Comparison of ENCODE assay signal across 2 cellular contexts in the genomic region with DNA sequence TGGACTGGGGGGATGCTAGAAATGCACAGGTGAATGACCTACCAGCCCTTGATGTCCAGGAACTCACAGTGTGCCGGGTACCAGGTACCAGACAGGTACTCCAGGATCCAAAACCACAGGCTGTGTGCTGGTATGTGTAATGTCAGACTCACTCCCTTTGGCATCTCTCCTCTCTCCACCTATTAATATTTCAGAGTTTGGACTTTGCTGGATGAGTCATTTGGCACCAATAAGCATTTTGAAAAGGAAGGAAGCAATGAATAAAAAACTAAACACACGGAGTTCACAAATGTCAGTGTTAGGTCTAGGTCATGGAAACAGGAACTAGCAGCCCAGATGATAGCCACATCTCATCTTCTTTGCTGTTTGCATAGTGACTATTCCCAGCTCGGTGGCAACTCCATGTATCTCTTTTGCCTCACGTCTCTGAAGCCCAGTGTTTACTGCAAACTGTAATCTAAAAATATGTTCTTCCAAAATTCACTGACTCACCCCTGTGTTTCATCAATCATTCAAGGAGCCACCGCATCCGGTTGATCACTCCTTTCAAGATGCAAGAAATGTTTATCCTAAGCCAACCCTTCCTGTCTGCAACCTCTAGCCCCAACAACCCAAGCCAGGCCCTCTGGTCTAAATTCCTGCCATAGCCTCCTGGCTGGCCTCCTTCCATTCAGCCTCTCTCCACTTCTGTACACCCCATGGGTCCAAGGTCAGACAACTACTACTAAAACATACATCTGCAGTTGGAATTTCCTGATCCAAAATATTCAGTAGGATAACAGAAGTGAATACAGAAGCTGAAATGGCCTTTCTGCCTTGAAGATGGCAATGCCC.
TF ChIP-seq lines count a peak whose summit lies in the region.

No MANE protein-coding gene starts in this region.

TF ChIP-seq in K562, 482 proteins besides CTCF, POLR2A, EP300 and RAD21 (continues in another document):
- TF ChIP-seq FIP1L1 (IDR thresholded peaks at IDR 0.05; ENCODE audit: low read depth, low read length, poor library complexity, severe bottlenecking) (no peak), CREB1 (IDR thresholded peaks at IDR 0.05) (0 out of 2 replicates have a peak, but pooled peaks have one; percentile 11), CREB1 (CRISPR knock-in tag; IDR thresholded peaks at IDR 0.05) (0 out of 2 replicates have a peak, but pooled peaks have one; percentile 24), ARID1B (IDR thresholded peaks at IDR 0.05) (peak; percentile 90), ZNF212 (CRISPR knock-in tag; IDR thresholded peaks at IDR 0.05) (no peak), TAF1 (IDR thresholded peaks at IDR 0.05; ENCODE audit: control insufficient read depth, extremely low read depth, insufficient read depth, low read length, severe bottlenecking) (peak; percentile 26), MAFK (IDR thresholded peaks at IDR 0.05; ENCODE audit: low read length) (peak; percentile 53; the same call in 1 of the 2 replicates), HDAC2 (IDR thresholded peaks at IDR 0.05) (peak; percentile 72; the same call in 1 of the 2 replicates), IFI16 (CRISPR knock-in tag; IDR thresholded peaks at IDR 0.05) (no peak), SMARCC2 (IDR thresholded peaks at IDR 0.05; ENCODE audit: low read depth) (peak; percentile 62), EP400 (IDR thresholded peaks at IDR 0.05) (peak; percentile 41; the same call in 1 of the 2 replicates), TAL1 (IDR thresholded peaks at IDR 0.05) (peak; percentile 54), NFE2 (IDR thresholded peaks at IDR 0.05; ENCODE audit: low read depth) (peak; percentile 88), ZNF699 (CRISPR knock-in tag; IDR thresholded peaks at IDR 0.05; ENCODE audit: insufficient replicate concordance) (no peak), HMBOX1 (IDR thresholded peaks at IDR 0.05) (peak; percentile 71), STAT5A (IDR thresholded peaks at IDR 0.05; ENCODE audit: borderline replicate concordance, low read length) (peak; percentile 29; the same call in 1 of the 2 replicates), MEIS2 (IDR thresholded peaks at IDR 0.05; ENCODE audit: partially characterized antibody) (peak; percentile 96)
- TF ChIP-seq, protein P1, sequence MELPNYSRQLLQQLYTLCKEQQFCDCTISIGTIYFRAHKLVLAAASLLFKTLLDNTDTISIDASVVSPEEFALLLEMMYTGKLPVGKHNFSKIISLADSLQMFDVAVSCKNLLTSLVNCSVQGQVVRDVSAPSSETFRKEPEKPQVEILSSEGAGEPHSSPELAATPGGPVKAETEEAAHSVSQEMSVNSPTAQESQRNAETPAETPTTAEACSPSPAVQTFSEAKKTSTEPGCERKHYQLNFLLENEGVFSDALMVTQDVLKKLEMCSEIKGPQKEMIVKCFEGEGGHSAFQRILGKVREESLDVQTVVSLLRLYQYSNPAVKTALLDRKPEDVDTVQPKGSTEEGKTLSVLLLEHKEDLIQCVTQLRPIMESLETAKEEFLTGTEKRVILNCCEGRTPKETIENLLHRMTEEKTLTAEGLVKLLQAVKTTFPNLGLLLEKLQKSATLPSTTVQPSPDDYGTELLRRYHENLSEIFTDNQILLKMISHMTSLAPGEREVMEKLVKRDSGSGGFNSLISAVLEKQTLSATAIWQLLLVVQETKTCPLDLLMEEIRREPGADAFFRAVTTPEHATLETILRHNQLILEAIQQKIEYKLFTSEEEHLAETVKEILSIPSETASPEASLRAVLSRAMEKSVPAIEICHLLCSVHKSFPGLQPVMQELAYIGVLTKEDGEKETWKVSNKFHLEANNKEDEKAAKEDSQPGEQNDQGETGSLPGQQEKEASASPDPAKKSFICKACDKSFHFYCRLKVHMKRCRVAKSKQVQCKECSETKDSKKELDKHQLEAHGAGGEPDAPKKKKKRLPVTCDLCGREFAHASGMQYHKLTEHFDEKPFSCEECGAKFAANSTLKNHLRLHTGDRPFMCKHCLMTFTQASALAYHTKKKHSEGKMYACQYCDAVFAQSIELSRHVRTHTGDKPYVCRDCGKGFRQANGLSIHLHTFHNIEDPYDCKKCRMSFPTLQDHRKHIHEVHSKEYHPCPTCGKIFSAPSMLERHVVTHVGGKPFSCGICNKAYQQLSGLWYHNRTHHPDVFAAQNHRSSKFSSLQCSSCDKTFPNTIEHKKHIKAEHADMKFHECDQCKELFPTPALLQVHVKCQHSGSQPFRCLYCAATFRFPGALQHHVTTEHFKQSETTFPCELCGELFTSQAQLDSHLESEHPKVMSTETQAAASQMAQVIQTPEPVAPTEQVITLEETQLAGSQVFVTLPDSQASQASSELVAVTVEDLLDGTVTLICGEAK (IDR thresholded peaks at IDR 0.05): 0 out of 2 replicates have a peak, but pooled peaks have one; percentile 32
- TF ChIP-seq, protein P1 (CRISPR knock-in tag; IDR thresholded peaks at IDR 0.05): no peak

TF ChIP-seq in HepG2, 621 proteins besides CTCF, POLR2A, EP300 and RAD21 (continues in another document):
- TF ChIP-seq HOMEZ (CRISPR knock-in tag; IDR thresholded peaks at IDR 0.05; ENCODE audit: low read depth): 0 out of 2 replicates have a peak, but pooled peaks have one; percentile 29
- 0 out of 2 replicates have a peak, but pooled peaks have one; percentile 11 for TF ChIP-seq MEIS1 (CRISPR knock-in tag; IDR thresholded peaks at IDR 0.05; ENCODE audit: borderline replicate concordance)
- no peak for TF ChIP-seq GATAD1 (CRISPR knock-in tag; IDR thresholded peaks at IDR 0.05)
- TF ChIP-seq ZNF780A (CRISPR knock-in tag; IDR thresholded peaks at IDR 0.05): no peak
- no peak for TF ChIP-seq ZFP36L2 (CRISPR knock-in tag; IDR thresholded peaks at IDR 0.05)
- TF ChIP-seq, protein P2, sequence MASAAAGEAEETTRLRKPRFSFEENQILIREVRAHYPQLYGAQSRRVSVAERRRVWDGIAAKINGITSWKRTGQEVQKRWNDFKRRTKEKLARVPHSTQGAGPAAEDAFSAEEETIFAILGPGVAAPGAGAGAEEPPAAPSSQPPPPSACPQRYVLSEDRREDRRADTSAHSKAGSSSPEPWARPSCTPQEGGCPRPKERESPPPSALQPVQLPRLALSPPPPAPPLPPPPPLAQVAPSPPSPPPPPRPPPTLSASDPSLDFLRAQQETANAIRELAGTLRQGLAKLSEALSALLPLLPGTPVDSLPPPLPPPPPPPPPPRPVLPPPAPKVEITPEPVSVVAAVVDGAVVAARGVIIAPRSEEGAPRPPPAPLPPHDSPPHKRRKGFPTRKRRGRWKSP (CRISPR knock-in tag; IDR thresholded peaks at IDR 0.05): no peak
- no peak for TF ChIP-seq ZSCAN20 (CRISPR knock-in tag; IDR thresholded peaks at IDR 0.05; ENCODE audit: borderline replicate concordance)
- no peak for TF ChIP-seq CHCHD3 (CRISPR knock-in tag; IDR thresholded peaks at IDR 0.05)
- TF ChIP-seq ZBTB7B (CRISPR knock-in tag; IDR thresholded peaks at IDR 0.05): 0 out of 2 replicates have a peak, but pooled peaks have one; percentile 22
- TF ChIP-seq, protein P3, sequence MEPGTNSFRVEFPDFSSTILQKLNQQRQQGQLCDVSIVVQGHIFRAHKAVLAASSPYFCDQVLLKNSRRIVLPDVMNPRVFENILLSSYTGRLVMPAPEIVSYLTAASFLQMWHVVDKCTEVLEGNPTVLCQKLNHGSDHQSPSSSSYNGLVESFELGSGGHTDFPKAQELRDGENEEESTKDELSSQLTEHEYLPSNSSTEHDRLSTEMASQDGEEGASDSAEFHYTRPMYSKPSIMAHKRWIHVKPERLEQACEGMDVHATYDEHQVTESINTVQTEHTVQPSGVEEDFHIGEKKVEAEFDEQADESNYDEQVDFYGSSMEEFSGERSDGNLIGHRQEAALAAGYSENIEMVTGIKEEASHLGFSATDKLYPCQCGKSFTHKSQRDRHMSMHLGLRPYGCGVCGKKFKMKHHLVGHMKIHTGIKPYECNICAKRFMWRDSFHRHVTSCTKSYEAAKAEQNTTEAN (CRISPR knock-in tag; conservative IDR thresholded peaks at IDR 0.05): 0 out of 2 replicates have a peak, but pooled peaks have one; percentile 52
- TF ChIP-seq NCOA2 (CRISPR knock-in tag; IDR thresholded peaks at IDR 0.05): peak; percentile 74
- TF ChIP-seq ZNF121 (CRISPR knock-in tag; IDR thresholded peaks at IDR 0.05): no peak
- TF ChIP-seq KLF11 (CRISPR knock-in tag; IDR thresholded peaks at IDR 0.05): no peak
- no peak for TF ChIP-seq WIZ (CRISPR knock-in tag; IDR thresholded peaks at IDR 0.05)
- no peak for TF ChIP-seq TOPORS (CRISPR knock-in tag; IDR thresholded peaks at IDR 0.05)
- peak; percentile 21; the same call in 1 of the 2 replicates for TF ChIP-seq THAP11 (CRISPR knock-in tag; IDR thresholded peaks at IDR 0.05)
- no peak for TF ChIP-seq XRCC5 (optimal IDR thresholded peaks at IDR 0.05; ENCODE audit: low read length)
- no peak for TF ChIP-seq MLLT10 (CRISPR knock-in tag; IDR thresholded peaks at IDR 0.05)
- TF ChIP-seq SP2 (CRISPR knock-in tag; IDR thresholded peaks at IDR 0.05): no peak
- peak; percentile 36; the same call in 1 of the 2 replicates for TF ChIP-seq GFI1 (CRISPR knock-in tag; IDR thresholded peaks at IDR 0.05; ENCODE audit: borderline replicate concordance)
- no peak for TF ChIP-seq ZNF33A (CRISPR knock-in tag; IDR thresholded peaks at IDR 0.05; ENCODE audit: borderline replicate concordance)
- TF ChIP-seq SAP130 (CRISPR knock-in tag; IDR thresholded peaks at IDR 0.05; ENCODE audit: low read depth): peak; percentile 80
- peak; percentile 86; the same call in 1 of the 2 replicates for TF ChIP-seq MIXL1 (CRISPR knock-in tag; IDR thresholded peaks at IDR 0.05)
- peak; percentile 61; the same call in 1 of the 2 replicates for TF ChIP-seq ZMYM3 (CRISPR knock-in tag; IDR thresholded peaks at IDR 0.05)
- peak; percentile 17; the same call in 1 of the 2 replicates for TF ChIP-seq FOXP1 (IDR thresholded peaks at IDR 0.05)
- peak; percentile 72 for TF ChIP-seq FOXP1 (CRISPR knock-in tag; IDR thresholded peaks at IDR 0.05)
- TF ChIP-seq CBX5 (CRISPR knock-in tag; IDR thresholded peaks at IDR 0.05; ENCODE audit: borderline replicate concordance): peak; percentile 69; the same call in 1 of the 2 replicates
- TF ChIP-seq ZMAT3 (CRISPR knock-in tag; conservative IDR thresholded peaks at IDR 0.05): 0 out of 2 replicates have a peak, but pooled peaks have one; percentile 29
- peak in 1 of 2 experiments; percentile 37; a peak in 1 of 4 replicates for TF ChIP-seq HMGXB4 (CRISPR knock-in tag; IDR thresholded peaks at IDR 0.05; ENCODE audit: borderline replicate concordance in 1 of 2, low read depth in 1 of 2)
- no peak for TF ChIP-seq ZZZ3 (CRISPR knock-in tag; IDR thresholded peaks at IDR 0.05; ENCODE audit: borderline replicate concordance)
- no peak for TF ChIP-seq KMT2A (CRISPR knock-in tag; IDR thresholded peaks at IDR 0.05)
- 0 out of 2 replicates have a peak, but pooled peaks have one; percentile 35 for TF ChIP-seq KMT2B (CRISPR knock-in tag; IDR thresholded peaks at IDR 0.05)
- TF ChIP-seq GABPB1 (CRISPR knock-in tag; IDR thresholded peaks at IDR 0.05): peak; percentile 52
- TF ChIP-seq ZSCAN22 (CRISPR knock-in tag; IDR thresholded peaks at IDR 0.05): no peak
